11 cellular contexts compared by ENCODE assay signal in genomic region chr10:12427276-12427675, GRCh38.
"Had no signal": no experiment of that assay in that cellular context is flagged by ENCODE, and none has a peak within 500 bp of the region (broad histone marks: within the 10 kb centered on the region; RNA-seq: fewer than 3 reads in every experiment).

No MANE protein-coding gene starts in this region.

- H3K36me3 ChIP-seq: HAP-1 had no signal

- H3K4me3 Mint-ChIP-seq: GM23338, H9, HFFc6 had no signal

- H3K4me1 ChIP-seq: HAP-1 had no signal

- H3K9me3 ChIP-seq: HAP-1 had no signal

- H3K27ac Mint-ChIP-seq: GM23338, HFFc6 had no signal

- FAIRE-seq: H1, H54 had no signal

- ATAC-seq: GM23338, HCT116 had no signal

- H3K27ac ChIP-seq: GM23248 had no signal

- DNase-seq: GM23248, GOT3, H7, H9, HCEC 1CT, HFFc6 had no signal

- H3K4me3 ChIP-seq: GM23248, GM23338, HAP-1 had no signal
